In genomic region chr12:90428474-90428873, GRCh38 we compare ENCODE assay signal across 17 cellular contexts.
DNase-seq lines count a peak whose midpoint lies in the region; ATAC-seq and TF ChIP-seq lines count a peak whose summit lies in the region.
"Had no signal": no experiment of that assay in that cellular context is flagged by ENCODE, and none has a peak within 500 bp of the region (broad histone marks: within the 10 kb centered on the region; RNA-seq: fewer than 3 reads in every experiment).

No MANE protein-coding gene starts in this region.

- H3K4me3 ChIP-seq in suprapubic skin: no peak overlapping the region
- H3K4me3 ChIP-seq: BLaER1, GM12878, GM23248 had no signal

- H3K9me3 Mint-ChIP-seq in chondrocyte (ENCODE audit: low read depth): no peaks in the 10 kb centered on the region

- intact Hi-C loops in Right ventricle myocardium superior (cut with DNase I) (no loop called here), left cardiac atrium (cut with DNase I) (no loop called here), sciatic nerve (cut with DNase I) (no loop called here)

- TF ChIP-seq EP300 in suprapubic skin (IDR thresholded peaks at IDR 0.05): no peak

- no peaks in the 10 kb centered on the region for H3K27me3 Mint-ChIP-seq in chondrocyte (ENCODE audit: low read depth)

- H3K4me1 ChIP-seq in suprapubic skin: peaks cover 2% of the 10 kb centered on the region
- H3K4me1 ChIP-seq: BLaER1 had no signal

- H3K4me3 Mint-ChIP-seq in chondrocyte (ENCODE audit: unreplicated experiment): no peak overlapping the region
- H3K4me3 Mint-ChIP-seq: CD14-positive monocyte; CD4-positive, alpha-beta memory T cell had no signal

- H3K27me3 ChIP-seq in suprapubic skin: no peaks in the 10 kb centered on the region
- H3K27me3 ChIP-seq: BLaER1 had no signal

- no peak overlapping the region for H3K27ac Mint-ChIP-seq in chondrocyte (ENCODE audit: unreplicated experiment)
- H3K27ac Mint-ChIP-seq: CD14-positive monocyte; CD4-positive, alpha-beta memory T cell had no signal

- H3K9me3 ChIP-seq in suprapubic skin: no peaks in the 10 kb centered on the region
- H3K9me3 ChIP-seq: BLaER1 had no signal

- no peaks in the 10 kb centered on the region for H3K36me3 ChIP-seq in suprapubic skin
- H3K36me3 ChIP-seq: BLaER1 had no signal

- peak overlapping the region; percentile 57 for H3K27ac ChIP-seq in suprapubic skin
- H3K27ac ChIP-seq: BLaER1, GM23248, HL-60 had no signal

- H3K4me1 Mint-ChIP-seq in chondrocyte (ENCODE audit: low read depth): peaks cover 4% of the 10 kb centered on the region
- H3K4me1 Mint-ChIP-seq: CD14-positive monocyte; CD4-positive, alpha-beta memory T cell had no signal

- DNase-seq in Right ventricle myocardium superior (no peak), left cardiac atrium (no peak), sciatic nerve (ENCODE audit: low spot score) (no peak), suprapubic skin (ENCODE audit: low spot score in 2 of 2) (no peak), chondrocyte (ENCODE audit: low spot score) (no peak)
- DNase-seq: 8988T; CD4-positive, alpha-beta memory T cell; DMS79 treated with DMSO at 0.1 percent for 48 hours; GF-D8; GM23248; HCEC 1CT had no signal

- TF ChIP-seq CTCF in suprapubic skin (IDR thresholded peaks at IDR 0.05): no peak
- TF ChIP-seq CTCF in chondrocyte (IDR thresholded peaks at IDR 0.05): no peak

- H3K36me3 Mint-ChIP-seq in chondrocyte (ENCODE audit: low read depth): no peaks in the 10 kb centered on the region
- H3K36me3 Mint-ChIP-seq: CD14-positive monocyte; CD4-positive, alpha-beta memory T cell had no signal

- 83% methylated on average over 1 of the region's 1 CpG for WGBS in suprapubic skin

- ATAC-seq in Right ventricle myocardium superior (ENCODE audit: poor library complexity): peak; percentile 53
- ATAC-seq in left cardiac atrium: no peak
- peak; percentile 89 for ATAC-seq in sciatic nerve
- ATAC-seq in GM21390 (IDR thresholded peaks at IDR 0.05; ENCODE audit: unreplicated experiment): no peak
- no peak for ATAC-seq in HG02588 (IDR thresholded peaks at IDR 0.05; ENCODE audit: unreplicated experiment)
- ATAC-seq: GM12878 had no signal

- no peak for TF ChIP-seq POLR2A in suprapubic skin (IDR thresholded peaks at IDR 0.05)

Comparison
In these comparisons a context has a peak if more than half of its experiments do, and no peak if none do; other contexts are left out.
1. ATAC-seq: peak in Right ventricle myocardium superior (single experiment) and sciatic nerve (single experiment); none in left cardiac atrium (0 of 2), GM21390 (single experiment) and HG02588 (single experiment).